Comparison of ENCODE assay signal across 24 cellular contexts in the genomic region with DNA sequence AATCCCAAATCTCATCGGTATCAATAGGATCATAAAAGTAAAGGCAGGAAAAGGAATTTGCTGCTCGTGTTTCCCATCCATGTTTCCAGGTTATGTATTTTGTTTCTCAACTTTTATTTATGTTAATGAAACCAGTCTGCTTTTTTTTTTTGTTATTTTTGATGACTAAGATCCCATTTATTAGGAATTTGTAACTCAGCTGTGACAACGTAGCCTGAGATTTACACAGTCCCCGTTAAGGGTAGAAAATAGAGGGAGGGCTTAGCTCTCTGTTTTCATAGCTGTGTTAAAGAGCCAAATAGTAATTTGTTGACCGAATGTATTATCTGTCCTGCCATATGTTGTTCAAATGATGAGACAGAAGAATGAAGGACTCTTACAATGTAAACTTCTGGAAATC.
"Had no signal": no experiment of that assay in that cellular context is flagged by ENCODE, and none has a peak within 500 bp of the region (broad histone marks: within the 10 kb centered on the region; RNA-seq: fewer than 3 reads in every experiment).

No MANE protein-coding gene starts in this region.

- DNase-seq: activated CD4-positive, alpha-beta T cell treated with anti-CD3 and anti-CD28 coated beads, Interleukin-2, amount 10 ng/mL, durations not matched to agents 24 days and 14 days; activated CD8-positive, alpha-beta T cell treated with anti-CD3 and anti-CD28 coated beads for 36 hours; activated naive CD4-positive, alpha-beta T cell treated with Interleukin-2 at 50 U/mL for 16 hours; activated T-cell treated with anti-CD3 and anti-CD28 coated beads, Interleukin-2, amount 50 U/mL, for 24 hours; aorta; effector memory CD4-positive, alpha-beta T cell; foreskin melanocyte; glutamatergic neuron; hypothalamus; islet precursor cell; nucleus accumbens; stimulated activated CD4-positive, alpha-beta T cell treated with anti-CD3 and anti-CD28 coated beads, Interleukin-4, amount 100 ng/mL, for 1 hour; stomach; T1000; testis had no signal

- H3K4me3 Mint-ChIP-seq: activated CD4-positive, alpha-beta T cell treated with anti-CD3 and anti-CD28 coated beads, Interleukin-2, amount 10 ng/mL, durations not matched to agents 24 days and 14 days; activated CD8-positive, alpha-beta T cell treated with anti-CD3 and anti-CD28 coated beads for 36 hours; activated T-cell treated with anti-CD3 and anti-CD28 coated beads, Interleukin-2, amount 50 U/mL, for 24 hours; dendritic cell treated with granulocyte-macrophage colony-stimulating factor and Interleukin-4, amounts not matched to agents 40 ng/mL and 50 ng/mL, for 4 days; mesothelial cell of epicardium; nephron; type B pancreatic cell had no signal

- H3K27me3 Mint-ChIP-seq: activated CD4-positive, alpha-beta T cell treated with anti-CD3 and anti-CD28 coated beads, Interleukin-2, amount 10 ng/mL, durations not matched to agents 24 days and 14 days; activated CD8-positive, alpha-beta T cell treated with anti-CD3 and anti-CD28 coated beads for 36 hours; activated T-cell treated with anti-CD3 and anti-CD28 coated beads, Interleukin-2, amount 50 U/mL, for 24 hours; dendritic cell treated with granulocyte-macrophage colony-stimulating factor and Interleukin-4, amounts not matched to agents 40 ng/mL and 50 ng/mL, for 4 days; type B pancreatic cell had no signal

- H3K9me3 ChIP-seq: testis had no signal

- H3K4me1 ChIP-seq: testis had no signal

- H3K4me3 ChIP-seq: esophagus muscularis mucosa, right atrium auricular region, skin epidermis, stomach, testis had no signal

- H3K27ac ChIP-seq: esophagus muscularis mucosa, right atrium auricular region, skin epidermis, stomach, testis had no signal

- ATAC-seq: activated CD8-positive, alpha-beta T cell treated with anti-CD3 and anti-CD28 coated beads for 36 hours had no signal

- H3K27me3 ChIP-seq: esophagus muscularis mucosa, right atrium auricular region, stomach, testis had no signal

- H3K36me3 ChIP-seq: esophagus muscularis mucosa, right atrium auricular region, stomach had no signal

- H3K27ac Mint-ChIP-seq: activated CD4-positive, alpha-beta T cell treated with anti-CD3 and anti-CD28 coated beads, Interleukin-2, amount 10 ng/mL, durations not matched to agents 24 days and 14 days; activated CD8-positive, alpha-beta T cell treated with anti-CD3 and anti-CD28 coated beads for 36 hours; activated T-cell treated with anti-CD3 and anti-CD28 coated beads, Interleukin-2, amount 50 U/mL, for 24 hours; activated T-helper 2 cell treated with anti-CD3 and anti-CD28 coated beads, Interferon-gamma antibody, Interleukin-2, Interleukin-4, amounts not matched to agents 10 μg/mL and 5 μg/mL and 100 μg/mL, durations not matched to agents 14 hours and 24 hours and 36 hours; dendritic cell treated with granulocyte-macrophage colony-stimulating factor and Interleukin-4, amounts not matched to agents 40 ng/mL and 50 ng/mL, for 4 days; mesothelial cell of epicardium; progenitor cell of endocrine pancreas; type B pancreatic cell had no signal

- H3K4me1 Mint-ChIP-seq: activated CD4-positive, alpha-beta T cell treated with anti-CD3 and anti-CD28 coated beads, Interleukin-2, amount 10 ng/mL, durations not matched to agents 24 days and 14 days had no signal
